In genomic region chr11:36350137-36350513, GRCh38 we compare ENCODE assay signal across 22 cellular contexts. TPM values are rescaled to one million over a fixed set of nuclear protein-coding genes. Genes with fewer than 3 reads are reported as not detected.
A peak's percentile ranks its signal among the peaks of the same experiment; 100 is the strongest.
DNase-seq lines count a peak whose midpoint lies in the region; ATAC-seq and TF ChIP-seq lines count a peak whose summit lies in the region.
"Had no signal": no experiment of that assay in that cellular context is flagged by ENCODE, and none has a peak within 500 bp of the region (broad histone marks: within the 10 kb centered on the region; RNA-seq: fewer than 3 reads in every experiment).

No MANE protein-coding gene starts in this region.

- CTCF ChIA-PET in activated naive CD4-positive, alpha-beta T cell treated with anti-CD3 and anti-CD28 coated beads, Interleukin-2, amount 10 ng/mL, durations not matched to agents 7 days and 5 days (lab: Charles Lee), result interaction anchor here (1.8 to 2.1 kb wide), 2 partner anchors 58 to 129 kb away, joined by 6 to 8 read pairs; no protein-coding TSS in a partner anchor

- no peaks in the 10 kb centered on the region for H3K27me3 ChIP-seq in upper lobe of right lung
- H3K27me3 ChIP-seq: dorsolateral prefrontal cortex had no signal

- H3K27ac Mint-ChIP-seq in activated naive CD4-positive, alpha-beta T cell treated with anti-CD3 and anti-CD28 coated beads, Interleukin-2, amount 50 U/mL, for 24 hours, result peak overlapping the region; percentile 56
- no peak overlapping the region for H3K27ac Mint-ChIP-seq in activated naive CD4-positive, alpha-beta T cell treated with anti-CD3 and anti-CD28 coated beads, Interleukin-2, amount 10 ng/mL, durations not matched to agents 7 days and 5 days
- H3K27ac Mint-ChIP-seq in T-helper 2 cell treated with Interferon-gamma antibody and Interleukin-4, amounts not matched to agents 5 μg/mL and 100 μg/mL, for 36 hours, result no peak overlapping the region
- H3K27ac Mint-ChIP-seq: activated naive CD8-positive, alpha-beta T cell treated with anti-CD3 and anti-CD28 coated beads for 36 hours; stimulated activated effector memory CD8-positive, alpha-beta T cell treated with anti-CD3 and anti-CD28 coated beads, Interleukin-12 subunit alpha, Interleukin-12 subunit beta, amount 100 ng/mL, for 72 hours had no signal

- H3K9me3 ChIP-seq in upper lobe of right lung, result no peaks in the 10 kb centered on the region
- H3K9me3 ChIP-seq: Caco-2 had no signal

- TF ChIP-seq CTCF in fibroblast of pulmonary artery (IDR thresholded peaks at IDR 0.05; ENCODE audit: low read length, missing control alignments), result no peak
- TF ChIP-seq CTCF in upper lobe of right lung (IDR thresholded peaks at IDR 0.05), result no peak

- H3K4me1 Mint-ChIP-seq in activated naive CD4-positive, alpha-beta T cell treated with anti-CD3 and anti-CD28 coated beads, Interleukin-2, amount 50 U/mL, for 24 hours, result peaks cover 4% of the 10 kb centered on the region
- peaks cover 31% of the 10 kb centered on the region for H3K4me1 Mint-ChIP-seq in activated naive CD4-positive, alpha-beta T cell treated with anti-CD3 and anti-CD28 coated beads, Interleukin-2, amount 10 ng/mL, durations not matched to agents 7 days and 5 days
- H3K4me1 Mint-ChIP-seq in T-helper 2 cell treated with Interferon-gamma antibody and Interleukin-4, amounts not matched to agents 5 μg/mL and 100 μg/mL, for 36 hours (ENCODE audit: low read depth), result peaks cover 32% of the 10 kb centered on the region

- no peak overlapping the region for H3K27ac ChIP-seq in upper lobe of right lung

- no peaks in the 10 kb centered on the region for H3K4me1 ChIP-seq in upper lobe of right lung

- no peaks in the 10 kb centered on the region for H3K9me3 Mint-ChIP-seq in activated naive CD4-positive, alpha-beta T cell treated with anti-CD3 and anti-CD28 coated beads, Interleukin-2, amount 50 U/mL, for 24 hours
- no peaks in the 10 kb centered on the region for H3K9me3 Mint-ChIP-seq in activated naive CD4-positive, alpha-beta T cell treated with anti-CD3 and anti-CD28 coated beads, Interleukin-2, amount 10 ng/mL, durations not matched to agents 7 days and 5 days
- H3K9me3 Mint-ChIP-seq in T-helper 2 cell treated with Interferon-gamma antibody and Interleukin-4, amounts not matched to agents 5 μg/mL and 100 μg/mL, for 36 hours, result no peaks in the 10 kb centered on the region
- H3K9me3 Mint-ChIP-seq: activated T-cell treated with anti-CD3 and anti-CD28 coated beads, Interleukin-2, amount 50 U/mL, for 24 hours; stimulated activated effector memory CD8-positive, alpha-beta T cell treated with anti-CD3 and anti-CD28 coated beads, Interleukin-12 subunit alpha, Interleukin-12 subunit beta, amount 100 ng/mL, for 72 hours had no signal

- no peaks in the 10 kb centered on the region for H3K36me3 ChIP-seq in upper lobe of right lung

- H3K36me3 Mint-ChIP-seq in activated naive CD4-positive, alpha-beta T cell treated with anti-CD3 and anti-CD28 coated beads, Interleukin-2, amount 50 U/mL, for 24 hours, result no peaks in the 10 kb centered on the region
- no peaks in the 10 kb centered on the region for H3K36me3 Mint-ChIP-seq in activated naive CD4-positive, alpha-beta T cell treated with anti-CD3 and anti-CD28 coated beads, Interleukin-2, amount 10 ng/mL, durations not matched to agents 7 days and 5 days
- H3K36me3 Mint-ChIP-seq in T-helper 2 cell treated with Interferon-gamma antibody and Interleukin-4, amounts not matched to agents 5 μg/mL and 100 μg/mL, for 36 hours (ENCODE audit: low read depth), result no peaks in the 10 kb centered on the region
- H3K36me3 Mint-ChIP-seq: activated naive CD8-positive, alpha-beta T cell treated with anti-CD3 and anti-CD28 coated beads for 36 hours had no signal

- DNase-seq in activated naive CD4-positive, alpha-beta T cell treated with anti-CD3 and anti-CD28 coated beads, Interleukin-2, amount 10 ng/mL, durations not matched to agents 7 days and 5 days, result no peak
- peak; percentile 18 for DNase-seq in T-helper 2 cell treated with Interferon-gamma antibody and Interleukin-4, amounts not matched to agents 5 μg/mL and 100 μg/mL, for 36 hours (ENCODE audit: low spot score)
- peak; percentile 3 for DNase-seq in fibroblast of pulmonary artery (ENCODE audit: low read depth)
- no peak for DNase-seq in upper lobe of right lung
- no peak for DNase-seq in NCI-H345 (lab: John Stamatoyannopoulos, UW)
- no peak for DNase-seq in stimulated activated CD4-positive, alpha-beta T cell treated with anti-CD3 and anti-CD28 coated beads, Interleukin-15, amount 100 ng/mL, for 24 hours
- DNase-seq in DMS153 (lab: John Stamatoyannopoulos, UW), result no peak
- DNase-seq: activated CD8-positive, alpha-beta memory T cell treated with anti-CD3 and anti-CD28 coated beads for 24 hours; activated naive CD8-positive, alpha-beta T cell treated with anti-CD3 and anti-CD28 coated beads for 36 hours; activated T-cell treated with anti-CD3 and anti-CD28 coated beads, Interleukin-2, amount 50 U/mL, for 24 hours; Caco-2; central memory CD4-positive, alpha-beta T cell; DMS79 treated with DMSO at 0.1 percent for 48 hours; left cardiac atrium; NCI-H1105; NCI-H2081 treated with DMSO at 0.1 percent for 48 hours; nucleus accumbens; stimulated activated CD4-positive, alpha-beta T cell treated with anti-CD3 and anti-CD28 coated beads, Interleukin-2, amount 100 ng/mL, for 24 hours had no signal

- peak; percentile 41 for ATAC-seq in upper lobe of right lung
- ATAC-seq: SK-N-SH treated with all-trans-retinoic acid at 6 μM for 48 hours; stimulated activated effector memory CD8-positive, alpha-beta T cell treated with anti-CD3 and anti-CD28 coated beads, Interleukin-12 subunit alpha, Interleukin-12 subunit beta, amount 100 ng/mL, for 72 hours had no signal

- H3K4me3 ChIP-seq in fibroblast of pulmonary artery (replicated peaks; ENCODE audit: low read depth, low read length), result no peak overlapping the region
- H3K4me3 ChIP-seq in upper lobe of right lung, result no peak overlapping the region
- H3K4me3 ChIP-seq: dorsolateral prefrontal cortex had no signal

- intact Hi-C loops in upper lobe of right lung (cut with DNase I), result no loop called here

- H3K27me3 Mint-ChIP-seq in activated naive CD4-positive, alpha-beta T cell treated with anti-CD3 and anti-CD28 coated beads, Interleukin-2, amount 50 U/mL, for 24 hours, result peaks cover 7% of the 10 kb centered on the region
- H3K27me3 Mint-ChIP-seq in activated naive CD4-positive, alpha-beta T cell treated with anti-CD3 and anti-CD28 coated beads, Interleukin-2, amount 10 ng/mL, durations not matched to agents 7 days and 5 days, result peaks cover 20% of the 10 kb centered on the region
- peaks cover 25% of the 10 kb centered on the region for H3K27me3 Mint-ChIP-seq in T-helper 2 cell treated with Interferon-gamma antibody and Interleukin-4, amounts not matched to agents 5 μg/mL and 100 μg/mL, for 36 hours (ENCODE audit: low read depth)

- H3K4me3 Mint-ChIP-seq in activated naive CD4-positive, alpha-beta T cell treated with anti-CD3 and anti-CD28 coated beads, Interleukin-2, amount 50 U/mL, for 24 hours, result no peak overlapping the region
- H3K4me3 Mint-ChIP-seq in activated naive CD4-positive, alpha-beta T cell treated with anti-CD3 and anti-CD28 coated beads, Interleukin-2, amount 10 ng/mL, durations not matched to agents 7 days and 5 days, result no peak overlapping the region
- no peak overlapping the region for H3K4me3 Mint-ChIP-seq in T-helper 2 cell treated with Interferon-gamma antibody and Interleukin-4, amounts not matched to agents 5 μg/mL and 100 μg/mL, for 36 hours
- H3K4me3 Mint-ChIP-seq: activated naive CD8-positive, alpha-beta T cell treated with anti-CD3 and anti-CD28 coated beads for 36 hours; activated T-cell treated with anti-CD3 and anti-CD28 coated beads, Interleukin-2, amount 50 U/mL, for 24 hours; stimulated activated effector memory CD8-positive, alpha-beta T cell treated with anti-CD3 and anti-CD28 coated beads, Interleukin-12 subunit alpha, Interleukin-12 subunit beta, amount 100 ng/mL, for 72 hours had no signal

RNA-seq across cellular contexts. Expression of gene PRR5L, which starts 54.0 kb away (rescaled TPM):
- total RNA-seq in upper lobe of right lung, result 24.5 TPM
- total RNA-seq: Caco-2 had no signal

Comparison
In these comparisons a context has a peak if more than half of its experiments do, and no peak if none do; other contexts are left out.
1. DNase-seq: peak in T-helper 2 cell treated with Interferon-gamma antibody and Interleukin-4, amounts not matched to agents 5 μg/mL and 100 μg/mL, for 36 hours (single experiment) and fibroblast of pulmonary artery (single experiment); none in activated naive CD4-positive, alpha-beta T cell treated with anti-CD3 and anti-CD28 coated beads, Interleukin-2, amount 10 ng/mL, durations not matched to agents 7 days and 5 days (single experiment), upper lobe of right lung (single experiment), NCI-H345 (single experiment), stimulated activated CD4-positive, alpha-beta T cell treated with anti-CD3 and anti-CD28 coated beads, Interleukin-15, amount 100 ng/mL, for 24 hours (single experiment) and DMS153 (single experiment).